In genomic region chr7:129917934-129918333, GRCh38 we compare ENCODE assay signal across 19 cellular contexts. TPM values are rescaled to one million over a fixed set of nuclear protein-coding genes. Genes with fewer than 3 reads are reported as not detected.
DNase-seq lines count a peak whose midpoint lies in the region; ATAC-seq, FAIRE-seq and TF ChIP-seq lines count a peak whose summit lies in the region.
"Had no signal": no experiment of that assay in that cellular context is flagged by ENCODE, and none has a peak within 500 bp of the region (broad histone marks: within the 10 kb centered on the region; RNA-seq: fewer than 3 reads in every experiment).

No MANE protein-coding gene starts in this region.

- peaks cover 70% of the 10 kb centered on the region for H3K4me1 Mint-ChIP-seq in CD4-positive, alpha-beta T cell (ENCODE audit: low read depth)
- peaks cover 34% of the 10 kb centered on the region for H3K4me1 Mint-ChIP-seq in GM23338
- peaks cover 36 to 52% of the 10 kb centered on the region in 2 donors for H3K4me1 Mint-ChIP-seq in effector memory CD8-positive, alpha-beta T cell (ENCODE audit: low read depth in 2 of 2)
- H3K4me1 Mint-ChIP-seq in MCF 10A (ENCODE audit: insufficient read depth, unreplicated experiment) = peaks cover 8% of the 10 kb centered on the region

- intact Hi-C loops in CD4-positive, alpha-beta T cell (cut with DNase I, micrococcal nuclease) = no loop called here
- intact Hi-C loops in MCF 10A (cut with micrococcal nuclease) = no loop called here

- no peak overlapping the region for H3K4me3 ChIP-seq in GM23338
- no peak overlapping the region for H3K4me3 ChIP-seq in neuronal stem cell (ENCODE audit: low read length in 2 of 2)

- peaks cover 11% of the 10 kb centered on the region for H4K20me1 ChIP-seq in GM23338 (replicated peaks; ENCODE audit: insufficient read depth)

- TF ChIP-seq CTCF in CD4-positive, alpha-beta T cell (IDR thresholded peaks at IDR 0.05) = no peak
- TF ChIP-seq CTCF in GM23338 (conservative IDR thresholded peaks at IDR 0.05; ENCODE audit: low read depth in 2 of 2) (no peak), MCF 10A (IDR thresholded peaks at IDR 0.05; ENCODE audit: unreplicated experiment) (no peak)

- H3K23ac ChIP-seq in neuronal stem cell (ENCODE audit: low read depth, low read length, poor library complexity) = no peak overlapping the region

- H3K4me3 Mint-ChIP-seq in CD4-positive, alpha-beta T cell = peak overlapping the region; percentile 1
- no peak overlapping the region for H3K4me3 Mint-ChIP-seq in GM23338
- no peak overlapping the region for H3K4me3 Mint-ChIP-seq in effector memory CD8-positive, alpha-beta T cell
- H3K4me3 Mint-ChIP-seq in MCF 10A (ENCODE audit: unreplicated experiment) = no peak overlapping the region
- H3K4me3 Mint-ChIP-seq: B cell had no signal

- CTCF ChIA-PET in CD4-positive, alpha-beta T cell (lab: Charles Lee) = interaction anchor here (0.7 kb wide), 1 partner anchor 128 kb away, joined by 3 read pairs; no protein-coding TSS in a partner anchor
- CTCF ChIA-PET in MCF 10A (lab: Yijun Ruan, JAX) = interaction anchor here (0.6 kb wide), 2 partner anchors 28 to 88 kb away, joined by 3 read pairs; no protein-coding TSS in a partner anchor

- peaks cover 99% of the 10 kb centered on the region for H3K79me2 ChIP-seq in GM23338 (replicated peaks; ENCODE audit: insufficient read depth)

- no peaks in the 10 kb centered on the region for H3K9me3 Mint-ChIP-seq in CD4-positive, alpha-beta T cell
- no peaks in the 10 kb centered on the region for H3K9me3 Mint-ChIP-seq in GM23338
- H3K9me3 Mint-ChIP-seq in effector memory CD8-positive, alpha-beta T cell = no peaks in the 10 kb centered on the region
- no peaks in the 10 kb centered on the region for H3K9me3 Mint-ChIP-seq in MCF 10A (ENCODE audit: unreplicated experiment)
- H3K9me3 Mint-ChIP-seq: CD4-positive, alpha-beta memory T cell had no signal

- in situ Hi-C loops in ACHN (cut with HindIII; ENCODE audit: low pct_ligation_motif_present, low pct_unique_long_range_greater_than_20kb, low sequenced_read_pairs) = no loop called here

- POLR2A ChIA-PET in CD4-positive, alpha-beta T cell (lab: Charles Lee) = interaction anchor here (0.7 kb wide), 1 partner anchor 1303 kb away, joined by 3 read pairs; no protein-coding TSS in a partner anchor
- POLR2A ChIA-PET in MCF 10A (lab: Yijun Ruan, JAX) = interaction anchor here (0.7 to 1.8 kb wide), 2 partner anchors 10 to 12 kb away, joined by 3 to 4 read pairs; no protein-coding TSS in a partner anchor

- H3K27ac Mint-ChIP-seq in CD4-positive, alpha-beta T cell = peak overlapping the region; percentile 19
- H3K27ac Mint-ChIP-seq in GM23338 (peak overlapping the region; percentile 36; the same call in 1 of the 2 replicates), MCF 10A (ENCODE audit: low read depth, unreplicated experiment) (no peak overlapping the region)
- peak overlapping the region; percentile 10 to 19 for H3K27ac Mint-ChIP-seq in effector memory CD8-positive, alpha-beta T cell
- H3K27ac Mint-ChIP-seq: B cell had no signal

- no peak overlapping the region for H3K27ac ChIP-seq in CD4-positive, alpha-beta T cell (ENCODE audit: low read depth, low read length)
- no peak overlapping the region for H3K27ac ChIP-seq in GM23338 (ENCODE audit: low read depth)
- peak overlapping the region; percentile 32 for H3K27ac ChIP-seq in neuronal stem cell (replicated peaks; ENCODE audit: low read length)

- H2BK5ac ChIP-seq in neuronal stem cell (ENCODE audit: low read length) = no peak overlapping the region

- no peak overlapping the region for H4K91ac ChIP-seq in neuronal stem cell (ENCODE audit: low read depth, low read length, poor library complexity)

- no peak overlapping the region for H3K4me2 ChIP-seq in GM23338
- no peak overlapping the region for H3K4me2 ChIP-seq in neuronal stem cell (ENCODE audit: insufficient read depth, low read length, poor library complexity, severe bottlenecking)

- no peaks in the 10 kb centered on the region for H3K27me3 Mint-ChIP-seq in CD4-positive, alpha-beta T cell
- H3K27me3 Mint-ChIP-seq in GM23338 (ENCODE audit: insufficient read depth, low read depth, poor library complexity) (no peaks in the 10 kb centered on the region), MCF 10A (ENCODE audit: insufficient read depth, unreplicated experiment) (no peaks in the 10 kb centered on the region)
- H3K27me3 Mint-ChIP-seq in effector memory CD8-positive, alpha-beta T cell = no peaks in the 10 kb centered on the region
- H3K27me3 Mint-ChIP-seq: B cell; CD4-positive, alpha-beta memory T cell had no signal

- H3K9ac ChIP-seq in neuronal stem cell (ENCODE audit: low read depth, low read length, poor library complexity) = no peak overlapping the region

- no peaks in the 10 kb centered on the region for H3K9me3 ChIP-seq in CD4-positive, alpha-beta T cell (ENCODE audit: control insufficient read depth, low read length)
- no peaks in the 10 kb centered on the region for H3K9me3 ChIP-seq in neuronal stem cell (replicated peaks in 1 of 2; ENCODE audit: control insufficient read depth in 2 of 2, insufficient read depth in 1 of 2, low read depth in 1 of 2, low read length in 2 of 2)

- H2AFZ ChIP-seq in GM23338 = no peak overlapping the region
- H2AFZ ChIP-seq in neuronal stem cell (ENCODE audit: low read length) = no peak overlapping the region

- no peak for ATAC-seq in CD4-positive, alpha-beta T cell (ENCODE audit: poor library complexity)
- ATAC-seq in GM23338 = no peak
- no peak for ATAC-seq in effector memory CD8-positive, alpha-beta T cell (replicated peaks)

- no peak overlapping the region for H4K8ac ChIP-seq in neuronal stem cell (ENCODE audit: low read depth, low read length)

- H3K79me1 ChIP-seq in neuronal stem cell (ENCODE audit: low read depth, low read length) = peaks cover 7% of the 10 kb centered on the region

- H3K36me3 ChIP-seq in GM23338 (ENCODE audit: insufficient read depth) (no peaks in the 10 kb centered on the region), neuronal stem cell (replicated peaks in 1 of 2; ENCODE audit: control insufficient read depth in 2 of 2, insufficient read depth in 2 of 2, low read length in 2 of 2) (peaks cover 0 to 22% of the 10 kb centered on the region in 2 donors)

- H3F3A ChIP-seq in GM23338 (replicated peaks; ENCODE audit: low read depth) = no peaks in the 10 kb centered on the region

- H2AK5ac ChIP-seq in neuronal stem cell (ENCODE audit: low read depth, low read length) = no peak overlapping the region

- H3K18ac ChIP-seq in neuronal stem cell (ENCODE audit: low read length) = no peak overlapping the region

- no peak overlapping the region for H3K14ac ChIP-seq in neuronal stem cell (ENCODE audit: low read length)

- peaks cover 47% of the 10 kb centered on the region for H3K36me3 Mint-ChIP-seq in CD4-positive, alpha-beta T cell (ENCODE audit: low read depth)
- H3K36me3 Mint-ChIP-seq in GM23338 (ENCODE audit: low read depth) = peaks cover 25% of the 10 kb centered on the region
- H3K36me3 Mint-ChIP-seq in effector memory CD8-positive, alpha-beta T cell (ENCODE audit: insufficient read depth) = peaks cover 20% of the 10 kb centered on the region
- H3K36me3 Mint-ChIP-seq in MCF 10A (ENCODE audit: insufficient read depth, unreplicated experiment) = peaks cover 55% of the 10 kb centered on the region

- DNase-seq in CD4-positive, alpha-beta T cell = no peak
- no peak for DNase-seq in GM23338 (ENCODE audit: low spot score)
- no peak for DNase-seq in effector memory CD8-positive, alpha-beta T cell
- no peak for DNase-seq in neuronal stem cell (ENCODE audit: low spot score)
- DNase-seq in ACHN = no peak
- DNase-seq in NCI-H1930 (lab: John Stamatoyannopoulos, UW) = no peak
- DNase-seq in HTR-8/SVneo (ENCODE audit: insufficient read length, low spot score) = no peak
- DNase-seq in MCF 10A (ENCODE audit: unreplicated experiment) = no peak
- DNase-seq: CD4-positive, alpha-beta memory T cell; KG1; MV-4-11; NCI-H1694 treated with DMSO at 0.1 percent for 48 hours; NCI-H2227 treated with DMSO at 0.1 percent for 48 hours; NCI-H524; NCI-H82; SHP77 treated with DMSO at 0.1 percent for 48 hours had no signal

- no peak overlapping the region for H2BK15ac ChIP-seq in neuronal stem cell (ENCODE audit: low read length)

- no peak for FAIRE-seq in HTR-8/SVneo (lab: Jason Lieb, UNC)
- FAIRE-seq: D721Med, GM12891 had no signal

- H3K4ac ChIP-seq in neuronal stem cell (ENCODE audit: low read length) = no peak overlapping the region

- WGBS in neuronal stem cell (ENCODE audit: extremely low coverage in 2 of 2, insufficient read length in 2 of 2, insufficient replicate concordance in 1 of 2), 2 donors = no CpG with 5 or more reads among the region's 4 CpGs

- no peaks in the 10 kb centered on the region for H3K9me2 ChIP-seq in GM23338 (ENCODE audit: insufficient read depth)

- H3K4me1 ChIP-seq in GM23338 (ENCODE audit: insufficient read depth) (peaks cover 14% of the 10 kb centered on the region), neuronal stem cell (ENCODE audit: control insufficient read depth in 2 of 2, insufficient read depth in 1 of 2, low read depth in 1 of 2, low read length in 2 of 2) (peaks cover 8 to 17% of the 10 kb centered on the region in 2 donors)

- H2BK120ac ChIP-seq in neuronal stem cell (ENCODE audit: low read depth, low read length) = no peak overlapping the region

- no TSS peak for BruUV-seq in MCF 10A (replicated peaks; lab: Mats Ljungman, UMichigan)

- no peaks in the 10 kb centered on the region for H3K27me3 ChIP-seq in CD4-positive, alpha-beta T cell (ENCODE audit: control insufficient read depth, insufficient read depth, low read length)
- H3K27me3 ChIP-seq in GM23338 (ENCODE audit: insufficient read depth) (no peaks in the 10 kb centered on the region), neuronal stem cell (ENCODE audit: control insufficient read depth in 3 of 3, insufficient read depth in 3 of 3, low read depth in 1 of 3, low read length in 3 of 3) (no peaks in the 10 kb centered on the region)

- H2BK12ac ChIP-seq in neuronal stem cell (ENCODE audit: low read length) = no peak overlapping the region

TF ChIP-seq in GM23338, 12 proteins besides CTCF, POLR2A, EP300 and RAD21 (continues in another document):
- TF ChIP-seq ZNF114 (CRISPR knock-in tag; IDR thresholded peaks at IDR 0.05) = no peak
- TF ChIP-seq CREB1 (CRISPR knock-in tag; IDR thresholded peaks at IDR 0.05; ENCODE audit: low read depth) = no peak

RNA-seq across cellular contexts. Expression of gene UBE2H, which starts 34.8 kb away (rescaled TPM):
- 10 to 100 TPM; 52.1 to 52.5 TPM for total RNA-seq in CD4-positive, alpha-beta T cell
- 86.5 and 107 TPM in 2 replicates for total RNA-seq in GM23338 (2014; rRNA removed; shearing (Covaris generic))
- 37.2 and 40.8 TPM in 2 replicates for polyA plus RNA-seq in GM23338 (2016; fragmentation: Nextera tagmentation; extraction: Ambion mirVana)
- polyA plus RNA-seq in neuronal stem cell (2013, experiment 1 of 2) = 114 TPM
- 116 TPM for polyA plus RNA-seq in neuronal stem cell (2013, experiment 2 of 2)
- 128 and 130 TPM in 2 replicates for total RNA-seq in MCF 10A (2022)
